3 cellular contexts compared by ENCODE assay signal in the genomic region with DNA sequence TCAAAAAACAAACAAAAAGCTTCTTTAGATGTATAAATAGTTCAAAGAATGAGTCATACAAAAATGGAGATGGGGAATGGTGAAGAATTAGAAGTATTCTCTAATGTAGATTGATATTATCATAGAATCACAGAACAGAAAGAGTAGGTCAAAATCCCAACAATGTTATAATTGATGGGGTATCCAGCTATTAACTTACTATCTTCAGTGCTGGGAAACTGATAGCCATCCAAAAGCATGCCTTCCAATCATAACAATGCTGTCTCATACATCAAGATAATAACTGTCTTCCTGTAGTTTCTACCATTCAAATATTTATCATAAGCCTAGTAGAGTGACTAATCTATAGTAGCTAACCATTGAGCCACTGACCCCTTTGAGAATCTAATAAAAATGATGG.
"Had no signal": no experiment of that assay in that cellular context is flagged by ENCODE, and none has a peak within 500 bp of the region (broad histone marks: within the 10 kb centered on the region; RNA-seq: fewer than 3 reads in every experiment).

No MANE protein-coding gene starts in this region.

- DNase-seq: GDM1, GF-D8 had no signal

- H3K4me3 ChIP-seq: GM12878 had no signal
